Comparison of ENCODE assay signal across 1 cellular context in the genomic region with DNA sequence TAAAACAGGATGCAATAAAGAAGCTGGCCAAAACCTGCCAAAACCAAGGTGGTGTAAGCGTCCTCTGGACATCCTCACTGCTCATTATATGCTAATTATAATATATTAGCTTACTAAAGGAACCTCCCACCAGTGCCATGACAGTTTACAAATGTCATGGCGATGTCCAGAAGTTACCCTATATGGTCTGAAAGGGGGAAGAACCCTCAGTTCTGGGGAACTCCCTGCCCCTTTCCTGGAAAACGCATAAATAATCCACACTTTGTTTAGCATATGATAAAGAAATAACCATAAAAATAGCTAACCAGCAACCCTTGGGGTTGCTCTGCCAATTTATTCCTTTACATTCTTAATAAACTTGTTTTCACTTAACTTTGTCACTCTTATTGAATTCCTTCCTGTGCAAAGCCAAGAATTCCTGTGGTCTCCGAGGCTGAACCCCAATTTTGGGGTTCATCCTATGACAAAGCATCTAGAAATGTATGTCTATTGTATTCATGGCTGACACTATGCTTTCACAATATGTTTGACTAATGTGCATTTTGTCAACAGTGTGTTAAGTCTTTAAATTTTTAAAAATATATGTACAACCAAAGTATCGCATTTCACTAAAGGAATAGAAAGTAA.
TF ChIP-seq lines count a peak whose summit lies in the region.

No MANE protein-coding gene starts in this region.

TF ChIP-seq in endothelial cell of umbilical vein, 7 proteins besides CTCF, POLR2A, EP300 and RAD21 (continued from another document):
- no peak for TF ChIP-seq MYC (IDR thresholded peaks at IDR 0.05; ENCODE audit: low read depth, low read length)
- no peak for TF ChIP-seq JUN (IDR thresholded peaks at IDR 0.05; ENCODE audit: borderline replicate concordance, insufficient read depth, insufficient read length, low read depth)
- TF ChIP-seq EZH2 (IDR thresholded peaks at IDR 0.05; ENCODE audit: borderline replicate concordance, low read depth, low read length, severe bottlenecking) = no peak
- peak; percentile 26 for TF ChIP-seq FOS (IDR thresholded peaks at IDR 0.05; ENCODE audit: borderline replicate concordance, insufficient read depth, low read length)
- no peak for TF ChIP-seq GATA2 (IDR thresholded peaks at IDR 0.05; ENCODE audit: insufficient read depth, insufficient read length, low read depth, low read length)
- TF ChIP-seq, protein P1, sequence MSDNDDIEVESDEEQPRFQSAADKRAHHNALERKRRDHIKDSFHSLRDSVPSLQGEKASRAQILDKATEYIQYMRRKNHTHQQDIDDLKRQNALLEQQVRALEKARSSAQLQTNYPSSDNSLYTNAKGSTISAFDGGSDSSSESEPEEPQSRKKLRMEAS (IDR thresholded peaks at IDR 0.05; ENCODE audit: insufficient read depth, insufficient read length) = no peak
